In genomic region chr22:43002198-43002577, GRCh38 we compare ENCODE assay signal across 9 cellular contexts. TPM values are rescaled to one million over a fixed set of nuclear protein-coding genes. Genes with fewer than 3 reads are reported as not detected.
A peak's percentile ranks its signal among the peaks of the same experiment; 100 is the strongest.
DNase-seq lines count a peak whose midpoint lies in the region; TF ChIP-seq lines count a peak whose summit lies in the region.
"Had no signal": no experiment of that assay in that cellular context is flagged by ENCODE, and none has a peak within 500 bp of the region (broad histone marks: within the 10 kb centered on the region; RNA-seq: fewer than 3 reads in every experiment).

No MANE protein-coding gene starts in this region.

- H4K20me1 ChIP-seq in PC-9 (ENCODE audit: insufficient read depth): no peaks in the 10 kb centered on the region
- peaks cover 7% of the 10 kb centered on the region for H4K20me1 ChIP-seq in osteoblast (ENCODE audit: insufficient read depth, low read length)
- H4K20me1 ChIP-seq in OCI-LY7 (ENCODE audit: insufficient read depth, low read length): 0 out of 2 replicates have a peak, but pooled peaks cover 6% of the 10 kb centered on the region

- DNase-seq in ELR (ENCODE audit: low read depth) (peak; percentile 95), PC-9 (peak in 1 of 2 experiments; percentile 89), dorsolateral prefrontal cortex (no peak), osteoblast (ENCODE audit: insufficient read length, low spot score, missing footprints) (peak; percentile 78), iPS-NIHi7 (ENCODE audit: extremely low spot score) (no peak), OCI-LY7 (ENCODE audit: low spot score) (no peak), ureter (ENCODE audit: low spot score) (no peak), NCI-H2107 (lab: John Stamatoyannopoulos, UW) (no peak)
- DNase-seq: caudate nucleus had no signal

- CTCF ChIA-PET in PC-9 (lab: Charles Lee): interaction anchor here (0.6 to 0.8 kb wide), 2 partner anchors 57 to 97 kb away, joined by 3 to 4 read pairs; no protein-coding TSS in a partner anchor
- CTCF ChIA-PET in OCI-LY7 (lab: Charles Lee; ENCODE audit: unreplicated experiment): no interaction called here

- H3K4me1 ChIP-seq in PC-9 (replicated peaks; ENCODE audit: insufficient read depth): peaks cover 71% of the 10 kb centered on the region
- H3K4me1 ChIP-seq in osteoblast (ENCODE audit: insufficient read depth, low read length): peaks cover 72% of the 10 kb centered on the region
- H3K4me1 ChIP-seq in OCI-LY7 (ENCODE audit: insufficient read depth, low read length, poor library complexity, severe bottlenecking): peaks cover 15% of the 10 kb centered on the region

- H3K4me2 ChIP-seq in PC-9: peak overlapping the region; percentile 70
- peak overlapping the region; percentile 53 for H3K4me2 ChIP-seq in osteoblast (ENCODE audit: insufficient read depth, low read length)
- H3K4me2 ChIP-seq in OCI-LY7 (ENCODE audit: low read length): no peak overlapping the region

- H3K9me3 ChIP-seq in PC-9 (ENCODE audit: insufficient read depth, low read depth): no peaks in the 10 kb centered on the region
- H3K9me3 ChIP-seq in osteoblast (ENCODE audit: low read depth, low read length): no peaks in the 10 kb centered on the region
- no peaks in the 10 kb centered on the region for H3K9me3 ChIP-seq in OCI-LY7 (ENCODE audit: low read length)

- intact Hi-C loops in PC-9 (cut with micrococcal nuclease; ENCODE audit: unreplicated experiment): no loop called here
- intact Hi-C loops in dorsolateral prefrontal cortex (cut with DNase I): no loop called here
- intact Hi-C loops in OCI-LY7 (cut with micrococcal nuclease; ENCODE audit: unreplicated experiment): no loop called here

- H3K27me3 ChIP-seq in PC-9 (ENCODE audit: insufficient read depth, low read depth) (no peaks in the 10 kb centered on the region), dorsolateral prefrontal cortex (no peaks in the 10 kb centered on the region), osteoblast (ENCODE audit: insufficient read depth, low read length) (no peaks in the 10 kb centered on the region)

- H3K27ac ChIP-seq in PC-9: peak overlapping the region; percentile 98
- peak overlapping the region in 52 of 59 donors; percentile 13 to 92 (median 77) for H3K27ac ChIP-seq in dorsolateral prefrontal cortex
- H3K27ac ChIP-seq in osteoblast (ENCODE audit: low read depth, low read length): peak overlapping the region; percentile 80
- no peak overlapping the region for H3K27ac ChIP-seq in OCI-LY7 (ENCODE audit: low read depth, low read length, poor library complexity, severe bottlenecking)

- H2AFZ ChIP-seq in PC-9 (no peak overlapping the region), osteoblast (ENCODE audit: low read length) (no peak overlapping the region), OCI-LY7 (ENCODE audit: low read length) (no peak overlapping the region)

- TF ChIP-seq CTCF in PC-9 (conservative IDR thresholded peaks at IDR 0.05) (no peak), dorsolateral prefrontal cortex (IDR thresholded peaks at IDR 0.05 in 54 of 56, conservative IDR thresholded peaks at IDR 0.05 in 2 of 56; ENCODE audit: low read depth in 1 of 56, partially characterized antibody in 56 of 56) (no peak), osteoblast (IDR thresholded peaks at IDR 0.05; ENCODE audit: extremely low read depth, low read depth, low read length) (no peak), OCI-LY7 (conservative IDR thresholded peaks at IDR 0.05; ENCODE audit: low read length) (no peak)

- BruUV-seq in PC-9 (replicated peaks; lab: Mats Ljungman, UMichigan) (no TSS peak), OCI-LY7 (replicated peaks; lab: Mats Ljungman, UMichigan) (no TSS peak)

- peak overlapping the region; percentile 24; the same call in 1 of the 2 replicates for H3K4me3 ChIP-seq in PC-9
- H3K4me3 ChIP-seq in dorsolateral prefrontal cortex: no peak overlapping the region
- peak overlapping the region; percentile 19 for H3K4me3 ChIP-seq in osteoblast (ENCODE audit: insufficient read depth, low read length)
- H3K4me3 ChIP-seq in OCI-LY7 (ENCODE audit: low read depth, low read length, poor library complexity, severe bottlenecking): no peak overlapping the region

- H3K9me2 ChIP-seq in PC-9 (ENCODE audit: insufficient read depth): no peaks in the 10 kb centered on the region
- no peaks in the 10 kb centered on the region for H3K9me2 ChIP-seq in OCI-LY7 (ENCODE audit: insufficient read depth, low read length)

- H3K36me3 ChIP-seq in PC-9 (ENCODE audit: low read depth) (no peaks in the 10 kb centered on the region), osteoblast (ENCODE audit: insufficient read depth, low read length) (no peaks in the 10 kb centered on the region), OCI-LY7 (ENCODE audit: insufficient read depth, low read length) (no peaks in the 10 kb centered on the region; the same call in 1 of the 2 replicates)

- POLR2A ChIA-PET in PC-9 (lab: Charles Lee; ENCODE audit: unreplicated experiment): no interaction called here
- POLR2A ChIA-PET in OCI-LY7 (lab: Charles Lee): no interaction called here

- H3F3A ChIP-seq in PC-9 (ENCODE audit: insufficient read depth, low read depth): peaks cover 31% of the 10 kb centered on the region

- H3K79me2 ChIP-seq in PC-9 (ENCODE audit: low read depth): peaks cover 98% of the 10 kb centered on the region
- peaks cover 93% of the 10 kb centered on the region for H3K79me2 ChIP-seq in osteoblast (ENCODE audit: insufficient read depth, low read length)
- H3K79me2 ChIP-seq in OCI-LY7 (ENCODE audit: insufficient read depth, low read depth, low read length): peaks cover 29% of the 10 kb centered on the region; the same call in 1 of the 2 replicates

RNA-seq across cellular contexts. Expression of gene PACSIN2, which starts 12.8 kb away (rescaled TPM):
- 102 and 103 TPM in 2 replicates for total RNA-seq in PC-9 (2021)
- total RNA-seq in dorsolateral prefrontal cortex: 10 to 100 TPM; 32.7 to 64.6 (median 48.1) TPM
- 33.0 and 38.0 TPM in 2 replicates for total RNA-seq in osteoblast
- total RNA-seq in OCI-LY7 (2014; rRNA removed; shearing (Covaris generic)): 25.4 and 29.6 TPM in 2 replicates
- total RNA-seq in OCI-LY7 (2022): 38.5 and 41.7 TPM in 2 replicates
- total RNA-seq in ureter: 78.5 TPM

Comparison
In these comparisons a context has a peak if more than half of its experiments do, and no peak if none do; other contexts are left out.
1. DNase-seq: peak in ELR (single experiment) and osteoblast (single experiment); none in dorsolateral prefrontal cortex (0 of 10), iPS-NIHi7 (single experiment), OCI-LY7 (single experiment), ureter (single experiment) and NCI-H2107 (single experiment).
2. H3K4me3 ChIP-seq: peak in PC-9 (single experiment) and osteoblast (single experiment); none in dorsolateral prefrontal cortex (0 of 59) and OCI-LY7 (single experiment).